Comparison of ENCODE assay signal across 8 cellular contexts in the genomic region with DNA sequence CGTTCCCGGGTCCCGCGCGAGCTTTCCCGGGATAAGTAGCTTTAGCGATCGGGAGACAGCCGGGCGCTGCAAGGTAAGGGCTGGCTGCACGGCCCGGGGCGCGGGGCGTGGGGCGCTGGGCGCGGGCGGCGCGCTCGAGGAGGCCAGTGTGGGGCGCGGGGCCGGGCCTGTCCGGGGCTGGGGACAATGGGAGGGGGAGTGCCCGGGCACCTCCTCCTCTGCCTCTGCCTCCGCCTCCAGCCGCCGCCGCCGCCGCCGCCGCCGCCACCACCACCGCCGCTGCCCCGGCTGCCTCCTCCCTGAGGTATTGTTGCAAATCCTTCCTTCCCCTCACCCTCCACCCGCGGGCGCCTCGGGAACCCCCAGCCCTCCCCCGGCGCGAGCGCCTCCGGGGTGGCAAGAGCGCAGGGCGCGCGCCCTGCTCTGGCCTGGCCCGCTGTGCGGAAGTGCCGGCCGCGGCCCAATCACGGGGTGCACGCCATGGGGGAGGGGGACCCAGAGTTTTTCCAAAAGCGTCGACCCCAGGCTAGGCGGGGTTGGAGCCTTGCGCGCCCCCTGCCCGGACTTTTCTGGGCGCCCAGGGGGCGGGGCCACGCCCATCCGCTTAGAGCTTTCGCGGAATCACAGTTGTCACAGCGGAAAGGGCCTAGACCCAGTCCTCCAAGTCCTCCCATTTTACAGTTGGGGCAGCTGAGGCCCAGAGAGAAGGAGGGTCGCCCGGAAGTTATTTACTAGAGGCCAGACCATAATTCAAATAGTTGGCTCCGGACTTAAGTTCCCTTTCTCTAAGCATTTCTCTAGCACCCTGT. TPM values are rescaled to one million over a fixed set of nuclear protein-coding genes. Genes with fewer than 3 reads are reported as not detected.
DNase-seq lines count a peak whose midpoint lies in the region; ATAC-seq and TF ChIP-seq lines count a peak whose summit lies in the region.

A gene with protein sequence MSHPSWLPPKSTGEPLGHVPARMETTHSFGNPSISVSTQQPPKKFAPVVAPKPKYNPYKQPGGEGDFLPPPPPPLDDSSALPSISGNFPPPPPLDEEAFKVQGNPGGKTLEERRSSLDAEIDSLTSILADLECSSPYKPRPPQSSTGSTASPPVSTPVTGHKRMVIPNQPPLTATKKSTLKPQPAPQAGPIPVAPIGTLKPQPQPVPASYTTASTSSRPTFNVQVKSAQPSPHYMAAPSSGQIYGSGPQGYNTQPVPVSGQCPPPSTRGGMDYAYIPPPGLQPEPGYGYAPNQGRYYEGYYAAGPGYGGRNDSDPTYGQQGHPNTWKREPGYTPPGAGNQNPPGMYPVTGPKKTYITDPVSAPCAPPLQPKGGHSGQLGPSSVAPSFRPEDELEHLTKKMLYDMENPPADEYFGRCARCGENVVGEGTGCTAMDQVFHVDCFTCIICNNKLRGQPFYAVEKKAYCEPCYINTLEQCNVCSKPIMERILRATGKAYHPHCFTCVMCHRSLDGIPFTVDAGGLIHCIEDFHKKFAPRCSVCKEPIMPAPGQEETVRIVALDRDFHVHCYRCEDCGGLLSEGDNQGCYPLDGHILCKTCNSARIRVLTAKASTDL (plus strand): TSS at position 209 of the 809 bp plus-strand sequence. CDS start 251,964 bp downstream, outside the sequence.

- no TSS peak for BruUV-seq in Caco-2 (replicated peaks; lab: Mats Ljungman, UMichigan)

- CTCF ChIA-PET in Caco-2 (lab: Charles Lee), result interaction anchor here (0.8 to 2.0 kb wide), 3 partner anchors 89 to 413 kb away, joined by 3 to 8 read pairs (median 3); no protein-coding TSS in a partner anchor

- H3K4me3 ChIP-seq in Caco-2 (ENCODE audit: low read depth, low read length) (peak within 1 kb of the TSS; percentile 68), transverse colon (peak within 1 kb of the TSS; percentile 61 to 87 (median 78))

- no peaks in the 10 kb centered on the region for H3K36me3 ChIP-seq in Caco-2 (ENCODE audit: control insufficient read depth, insufficient read depth, low read length)
- H3K36me3 ChIP-seq in transverse colon, result no peaks in the 10 kb centered on the region

- intact Hi-C loops in Caco-2 (cut with micrococcal nuclease; ENCODE audit: unreplicated experiment) (loop anchor here (1.0 to 10.0 kb wide), 8 partner anchors 31 to 801 kb away; no protein-coding TSS in a partner anchor), cardiac septum (cut with DNase I) (loop anchor here (2.0 to 10.0 kb wide), 7 partner anchors 102 to 793 kb away; partner anchors contain the start of gene BCL6), posterior vena cava (cut with DNase I) (loop anchor here in 1 of 2 donors (10.0 kb wide), 2 partner anchors 111 to 409 kb away; partner anchors contain the start of gene BCL6), transverse colon (cut with DNase I; ENCODE audit: low total_unique reads) (loop anchor here (2.0 to 10.0 kb wide), 2 partner anchors 111 to 801 kb away; no protein-coding TSS in a partner anchor)

- POLR2A ChIA-PET in Caco-2 (lab: Charles Lee), result interaction anchor here (0.9 to 3.1 kb wide), 10 partner anchors 17 to 408 kb away, joined by 3 to 36 read pairs (median 8); partner anchors contain the start of gene BCL6

- 0% methylated on average over 8 to 41 of the region's 75 CpGs for WGBS in transverse colon (ENCODE audit: low coverage in 1 of 2), 2 donors

- H3K4me3 Mint-ChIP-seq in Caco-2 (ENCODE audit: unreplicated experiment), result peak within 1 kb of the TSS; percentile 84
- peak within 1 kb of the TSS; percentile 85 for H3K4me3 Mint-ChIP-seq in activated naive CD8-positive, alpha-beta T cell treated with anti-CD3 and anti-CD28 coated beads, Interleukin-2, amount 50 U/mL, for 24 hours

- no peak for TF ChIP-seq EP300 in transverse colon (IDR thresholded peaks at IDR 0.05; ENCODE audit: low read depth)

- peaks cover 8% of the 10 kb centered on the region for H3K36me3 Mint-ChIP-seq in Caco-2 (ENCODE audit: insufficient read depth, unreplicated experiment)
- H3K36me3 Mint-ChIP-seq in activated naive CD8-positive, alpha-beta T cell treated with anti-CD3 and anti-CD28 coated beads, Interleukin-2, amount 50 U/mL, for 24 hours (ENCODE audit: low read depth), result peaks cover 2% of the 10 kb centered on the region

- peaks cover 66% of the 10 kb centered on the region for H3K4me1 ChIP-seq in Caco-2
- peaks cover 43 to 63% (median 57%) of the 10 kb centered on the region in 4 donors for H3K4me1 ChIP-seq in transverse colon

- peak; percentile 25 for ATAC-seq in GM19468 (IDR thresholded peaks at IDR 0.05; ENCODE audit: extremely low read depth, unreplicated experiment)
- peak; percentile 80 for ATAC-seq in activated naive CD8-positive, alpha-beta T cell treated with anti-CD3 and anti-CD28 coated beads, Interleukin-2, amount 50 U/mL, for 24 hours

- H3K9me3 ChIP-seq in Caco-2, result no peaks in the 10 kb centered on the region
- no peaks in the 10 kb centered on the region for H3K9me3 ChIP-seq in transverse colon

- H3K4me1 Mint-ChIP-seq in Caco-2 (ENCODE audit: low read depth, unreplicated experiment), result peaks cover 48% of the 10 kb centered on the region
- peaks cover 55% of the 10 kb centered on the region for H3K4me1 Mint-ChIP-seq in activated naive CD8-positive, alpha-beta T cell treated with anti-CD3 and anti-CD28 coated beads, Interleukin-2, amount 50 U/mL, for 24 hours

- peak within 1 kb of the TSS; percentile 89 for H3K27ac Mint-ChIP-seq in Caco-2 (ENCODE audit: unreplicated experiment)
- peak within 1 kb of the TSS; percentile 96 for H3K27ac Mint-ChIP-seq in activated naive CD8-positive, alpha-beta T cell treated with anti-CD3 and anti-CD28 coated beads, Interleukin-2, amount 50 U/mL, for 24 hours

- no peaks in the 10 kb centered on the region for H3K27me3 Mint-ChIP-seq in Caco-2 (ENCODE audit: insufficient read depth, unreplicated experiment)
- H3K27me3 Mint-ChIP-seq in activated naive CD8-positive, alpha-beta T cell treated with anti-CD3 and anti-CD28 coated beads, Interleukin-2, amount 50 U/mL, for 24 hours, result no peaks in the 10 kb centered on the region

- TF ChIP-seq CTCF in Caco-2 (IDR thresholded peaks at IDR 0.05; ENCODE audit: insufficient read depth in 1 of 2, low read depth in 1 of 2, low read length in 1 of 2, severe bottlenecking in 1 of 2, unreplicated experiment in 1 of 2) (peak in 1 of 2 experiments; percentile 27), transverse colon (IDR thresholded peaks at IDR 0.05) (peak in 1 of 5 experiments; percentile 15)

- H3K27me3 ChIP-seq in Caco-2 (replicated peaks; ENCODE audit: control insufficient read depth, insufficient read depth, low read length) (no peaks in the 10 kb centered on the region), transverse colon (no peaks in the 10 kb centered on the region)

- in situ Hi-C loops in transverse colon (cut with MboI; ENCODE audit: low pct_ligation_motif_present in 1 of 4, low pct_unique_long_range_greater_than_20kb in 1 of 4, low sequenced_read_pairs in 3 of 4), result loop anchor here in 2 of 4 donors (10.0 to 25.0 kb wide), 2 partner anchors 409 to 417 kb away; partner anchors contain the start of gene BCL6 (in 2 of the 2)

- peak within 1 kb of the TSS; percentile 96 to 98 (median 97) for H3K27ac ChIP-seq in transverse colon

- TF ChIP-seq POLR2A in transverse colon (IDR thresholded peaks at IDR 0.05), result peak; percentile 68

- no peaks in the 10 kb centered on the region for H3K9me3 Mint-ChIP-seq in Caco-2 (ENCODE audit: unreplicated experiment)
- H3K9me3 Mint-ChIP-seq in activated naive CD8-positive, alpha-beta T cell treated with anti-CD3 and anti-CD28 coated beads, Interleukin-2, amount 50 U/mL, for 24 hours, result no peaks in the 10 kb centered on the region

- DNase-seq in Caco-2 (peak; percentile 79 to 86), HS-5 (ENCODE audit: low read depth) (peak; percentile 26), SW480 (ENCODE audit: low spot score) (peak; percentile 67), cardiac septum (ENCODE audit: low spot score) (peak; percentile 96), posterior vena cava (ENCODE audit: low spot score) (peak; percentile 94), transverse colon (peak; percentile 85)
- DNase-seq in activated naive CD8-positive, alpha-beta T cell treated with anti-CD3 and anti-CD28 coated beads, Interleukin-2, amount 50 U/mL, for 24 hours, result peak; percentile 83

RNA-seq across cellular contexts. Expression of the gene that starts here (rescaled TPM):
- 120 and 147 TPM in 2 replicates for total RNA-seq in Caco-2 (2022)
- 145 TPM for total RNA-seq in cardiac septum
- 1,000 to 10,000 TPM; 1,601 to 1,705 TPM for total RNA-seq in posterior vena cava
- total RNA-seq in transverse colon, result 100 to 1,000 TPM; 207 to 592 (median 406) TPM

Comparison
In these comparisons a context has a peak if more than half of its experiments do, and no peak if none do; other contexts are left out.
1. Peak in every context shown above with its lines: DNase-seq, ATAC-seq, H3K4me3 ChIP-seq and H3K27ac ChIP-seq.
2. DNase-seq: peak in every context shown above with its lines; median percentile 96 in cardiac septum; 94 in posterior vena cava; 85 in transverse colon; 83 in activated naive CD8-positive, alpha-beta T cell treated with anti-CD3 and anti-CD28 coated beads, Interleukin-2, amount 50 U/mL, for 24 hours; 82 in Caco-2; 67 in SW480; 26 in HS-5.